In genomic region chr18:51273435-51273834, GRCh38 we compare ENCODE assay signal across 20 cellular contexts.
"Had no signal": no experiment of that assay in that cellular context is flagged by ENCODE, and none has a peak within 500 bp of the region (broad histone marks: within the 10 kb centered on the region; RNA-seq: fewer than 3 reads in every experiment).

No MANE protein-coding gene starts in this region.

- H3K9ac ChIP-seq: neural progenitor cell had no signal

- H3K4me3 ChIP-seq: body of pancreas, colonic mucosa, lower lobe of right lung, neural progenitor cell, right atrium auricular region, skin epidermis, tibial nerve had no signal

- DNase-seq: activated CD4-positive, alpha-beta T cell treated with anti-CD3 and anti-CD28 coated beads for 36 hours; activated CD4-positive, alpha-beta T cell treated with anti-CD3 and anti-CD28 coated beads, Interleukin-2, amount 50 U/mL, for 48 hours; activated gamma-delta T cell treated with Interleukin-2 at 50 U/mL for 16 hours; activated T-cell treated with anti-CD3 and anti-CD28 coated beads for 4 hours; amniotic stem cell; body of pancreas; colonic mucosa; endodermal cell; foreskin keratinocyte; hippocampal formation; left cardiac atrium; lower lobe of right lung; midbrain; T-helper 2 cell had no signal

- H3K4me1 ChIP-seq: body of pancreas, colonic mucosa, foreskin keratinocyte, lower lobe of right lung, neural progenitor cell, right atrium auricular region had no signal

- H3K4me2 ChIP-seq: neural progenitor cell had no signal

- H2AFZ ChIP-seq: neural progenitor cell had no signal

- H3K27ac ChIP-seq: body of pancreas, colonic mucosa, epithelial cell of prostate, foreskin keratinocyte, lower lobe of right lung, neural progenitor cell, right atrium auricular region, skin epidermis, tibial nerve had no signal

- H3K9me3 ChIP-seq: body of pancreas, colonic mucosa, lower lobe of right lung, right atrium auricular region, tibial nerve had no signal

- H3K36me3 ChIP-seq: colonic mucosa, lower lobe of right lung, neural progenitor cell, right atrium auricular region, tibial nerve had no signal

- H3K27me3 ChIP-seq: body of pancreas, colonic mucosa, foreskin keratinocyte, neural progenitor cell, right atrium auricular region, tibial nerve had no signal

- ATAC-seq: activated CD4-positive, alpha-beta T cell treated with anti-CD3 and anti-CD28 coated beads for 36 hours; body of pancreas; foreskin keratinocyte; left cardiac atrium; lower lobe of right lung; WTC11 had no signal
